In genomic region chr9:14014744-14015143, GRCh38 we compare ENCODE assay signal across 25 cellular contexts.
"Had no signal": no experiment of that assay in that cellular context is flagged by ENCODE, and none has a peak within 500 bp of the region (broad histone marks: within the 10 kb centered on the region; RNA-seq: fewer than 3 reads in every experiment).

No MANE protein-coding gene starts in this region.

- H3K4me3 ChIP-seq: adrenal gland had no signal

- H3K9ac ChIP-seq: KMS-11 had no signal

- H3K4me1 ChIP-seq: adrenal gland had no signal

- ATAC-seq: activated CD4-positive, CD25-positive, alpha-beta regulatory T cell treated with anti-CD3 and anti-CD28 coated beads, Interleukin-2, amount 50 U/mL, for 24 hours; activated CD8-positive, alpha-beta T cell treated with anti-CD3 and anti-CD28 coated beads for 36 hours; activated T-cell treated with anti-CD3 and anti-CD28 coated beads, Interleukin-2, amount 50 U/mL, for 72 hours; Panc1; T-helper 17 cell had no signal

- DNase-seq: activated CD4-positive, alpha-beta T cell treated with anti-CD3 and anti-CD28 coated beads for 4 hours; activated CD8-positive, alpha-beta memory T cell treated with anti-CD3 and anti-CD28 coated beads, Interleukin-2, amount 50 U/mL, for 4 hours; activated CD8-positive, alpha-beta T cell treated with anti-CD3 and anti-CD28 coated beads for 36 hours; activated naive CD4-positive, alpha-beta T cell treated with anti-CD3 and anti-CD28 coated beads, Interleukin-2, amount 50 U/mL, for 16 hours; activated naive CD8-positive, alpha-beta T cell treated with anti-CD3 and anti-CD28 coated beads, Interleukin-2, amount 10 ng/mL, durations not matched to agents 7 days and 5 days; activated T-cell treated with anti-CD3 and anti-CD28 coated beads, Interleukin-2, amount 50 U/mL, for 72 hours; adrenal gland; NCI-H1092; NCI-H1417 treated with DMSO at 0.1 percent for 48 hours; NCI-H1694; NCI-H2029; NCI-H2107; NCI-H2171 treated with DMSO at 0.1 percent for 48 hours; NCI-H510A treated with DMSO at 0.1 percent for 48 hours; NCI-H69; NK-92 treated with Interleukin-12 subunit alpha and Interleukin-12 subunit beta, amount 100 ng/mL, for 24 hours; OCI-M1; SHP77 treated with DMSO at 0.1 percent for 48 hours; T-helper 17 cell; T-helper 9 cell had no signal

- H3K27ac ChIP-seq: adrenal gland, KMS-11, RWPE1, VCaP had no signal

- H3K27me3 ChIP-seq: adrenal gland had no signal

- H3K4me2 ChIP-seq: KMS-11 had no signal

- H3K9me3 ChIP-seq: adrenal gland had no signal

- H3K36me3 ChIP-seq: adrenal gland had no signal
